ENCODE assay signal across 10 cellular contexts in genomic region chr3:170178631-170179030, GRCh38. TPM values are rescaled to one million over a fixed set of nuclear protein-coding genes. Genes with fewer than 3 reads are reported as not detected.
A peak's percentile ranks its signal among the peaks of the same experiment; 100 is the strongest.
DNase-seq lines count a peak whose midpoint lies in the region; ATAC-seq and TF ChIP-seq lines count a peak whose summit lies in the region.
"Had no signal": no experiment of that assay in that cellular context is flagged by ENCODE, and none has a peak within 500 bp of the region (broad histone marks: within the 10 kb centered on the region; RNA-seq: fewer than 3 reads in every experiment).

No MANE protein-coding gene starts in this region.

- H3K79me2 ChIP-seq in neural progenitor cell (ENCODE audit: low read depth) (peaks cover 65% of the 10 kb centered on the region), GM23338 (replicated peaks; ENCODE audit: insufficient read depth) (peaks cover 44% of the 10 kb centered on the region)

- H3F3A ChIP-seq in neural progenitor cell (ENCODE audit: low read depth) (no peaks in the 10 kb centered on the region), GM23338 (replicated peaks; ENCODE audit: low read depth) (no peaks in the 10 kb centered on the region)

- H3K9me2 ChIP-seq in GM23338 (ENCODE audit: insufficient read depth), result no peaks in the 10 kb centered on the region

- CTCF ChIA-PET in CD4-positive, alpha-beta T cell (lab: Charles Lee), result interaction anchor here (0.7 to 1.8 kb wide), 3 partner anchors 11 to 26 kb away, joined by 3 to 6 read pairs (median 4); no protein-coding TSS in a partner anchor

- ATAC-seq in CD4-positive, alpha-beta T cell (ENCODE audit: poor library complexity), result peak; percentile 63
- peak; percentile 30 for ATAC-seq in HG02981 (IDR thresholded peaks at IDR 0.05; ENCODE audit: unreplicated experiment)
- no peak for ATAC-seq in GM23338
- ATAC-seq: left ventricle myocardium superior had no signal

- H3K36me3 Mint-ChIP-seq in CD4-positive, alpha-beta T cell (ENCODE audit: low read depth), result peaks cover 72% of the 10 kb centered on the region
- peaks cover 68% of the 10 kb centered on the region for H3K36me3 Mint-ChIP-seq in activated T-cell treated with anti-CD3 and anti-CD28 coated beads, Interleukin-2, amount 50 U/mL, for 24 hours (ENCODE audit: low read depth)
- H3K36me3 Mint-ChIP-seq in neural progenitor cell, result peaks cover 24% of the 10 kb centered on the region
- peaks cover 35% of the 10 kb centered on the region for H3K36me3 Mint-ChIP-seq in GM23338 (ENCODE audit: low read depth)

- H2AFZ ChIP-seq in neural progenitor cell (replicated peaks) (no peak overlapping the region), GM23338 (no peak overlapping the region)

- DNase-seq in CD4-positive, alpha-beta T cell, result peak; percentile 23 to 63 (median 42)
- DNase-seq in activated T-cell treated with anti-CD3 and anti-CD28 coated beads, Interleukin-2, amount 50 U/mL, for 24 hours, result no peak
- DNase-seq in neural progenitor cell (ENCODE audit: low spot score) (no peak), NCI-H748 treated with DMSO at 0.1 percent for 48 hours (lab: John Stamatoyannopoulos, UW) (no peak), GM23338 (ENCODE audit: low spot score) (no peak), substantia nigra (lab: John Stamatoyannopoulos, UW) (no peak), NCI-H1694 (lab: John Stamatoyannopoulos, UW) (no peak)
- DNase-seq: DMS153, left ventricle myocardium superior had no signal

- H3K9ac ChIP-seq in neural progenitor cell, result no peak overlapping the region

- no peaks in the 10 kb centered on the region for H3K9me3 ChIP-seq in CD4-positive, alpha-beta T cell (ENCODE audit: control insufficient read depth, low read length)
- no peaks in the 10 kb centered on the region for H3K9me3 ChIP-seq in neural progenitor cell (ENCODE audit: low read depth)

- peaks cover 24% of the 10 kb centered on the region for H3K4me1 ChIP-seq in neural progenitor cell
- H3K4me1 ChIP-seq in GM23338 (ENCODE audit: insufficient read depth), result peaks cover 12% of the 10 kb centered on the region

- POLR2A ChIA-PET in CD4-positive, alpha-beta T cell (lab: Charles Lee), result interaction anchor here (0.6 to 4.1 kb wide), 9 partner anchors 8 to 406 kb away, joined by 3 to 43 read pairs (median 7); partner anchors contain the start of genes MYNN, PRKCI and SEC62

- peak overlapping the region; percentile 39 for H3K27ac ChIP-seq in CD4-positive, alpha-beta T cell (ENCODE audit: low read depth, low read length)
- H3K27ac ChIP-seq in neural progenitor cell (no peak overlapping the region), GM23338 (ENCODE audit: low read depth) (no peak overlapping the region), substantia nigra (ENCODE audit: low read depth, low read length, poor library complexity, severe bottlenecking) (no peak overlapping the region)

- no peak for TF ChIP-seq CTCF in CD4-positive, alpha-beta T cell (IDR thresholded peaks at IDR 0.05)
- TF ChIP-seq CTCF in neural progenitor cell (IDR thresholded peaks at IDR 0.05), result no peak
- TF ChIP-seq CTCF in GM23338 (conservative IDR thresholded peaks at IDR 0.05; ENCODE audit: low read depth in 2 of 2), result no peak

- peaks cover 12% of the 10 kb centered on the region for H3K36me3 ChIP-seq in neural progenitor cell
- peaks cover 17% of the 10 kb centered on the region for H3K36me3 ChIP-seq in GM23338 (ENCODE audit: insufficient read depth)

- H3K9me3 Mint-ChIP-seq in CD4-positive, alpha-beta T cell, result no peaks in the 10 kb centered on the region
- H3K9me3 Mint-ChIP-seq in activated T-cell treated with anti-CD3 and anti-CD28 coated beads, Interleukin-2, amount 50 U/mL, for 24 hours, result no peaks in the 10 kb centered on the region
- H3K9me3 Mint-ChIP-seq in neural progenitor cell (no peaks in the 10 kb centered on the region), GM23338 (no peaks in the 10 kb centered on the region)

- peak overlapping the region; percentile 100 for H3K27ac Mint-ChIP-seq in CD4-positive, alpha-beta T cell
- peak overlapping the region; percentile 66 for H3K27ac Mint-ChIP-seq in activated T-cell treated with anti-CD3 and anti-CD28 coated beads, Interleukin-2, amount 50 U/mL, for 24 hours
- H3K27ac Mint-ChIP-seq in neural progenitor cell, result peak overlapping the region; percentile 7
- H3K27ac Mint-ChIP-seq in GM23338, result no peak overlapping the region

- peak overlapping the region; percentile 79 for H3K4me3 Mint-ChIP-seq in CD4-positive, alpha-beta T cell
- H3K4me3 Mint-ChIP-seq in activated T-cell treated with anti-CD3 and anti-CD28 coated beads, Interleukin-2, amount 50 U/mL, for 24 hours, result peak overlapping the region; percentile 60
- H3K4me3 Mint-ChIP-seq in neural progenitor cell (peak overlapping the region; percentile 8), GM23338 (no peak overlapping the region)

- H3K4me3 ChIP-seq in neural progenitor cell (no peak overlapping the region), GM23338 (no peak overlapping the region)

- H3K4me2 ChIP-seq in neural progenitor cell (peak overlapping the region; percentile 87), GM23338 (no peak overlapping the region)

- H3K4me1 Mint-ChIP-seq in CD4-positive, alpha-beta T cell (ENCODE audit: low read depth), result peaks cover 55% of the 10 kb centered on the region
- H3K4me1 Mint-ChIP-seq in activated T-cell treated with anti-CD3 and anti-CD28 coated beads, Interleukin-2, amount 50 U/mL, for 24 hours (ENCODE audit: low read depth), result peaks cover 38% of the 10 kb centered on the region
- peaks cover 22% of the 10 kb centered on the region for H3K4me1 Mint-ChIP-seq in neural progenitor cell
- H3K4me1 Mint-ChIP-seq in GM23338, result peaks cover 12% of the 10 kb centered on the region

- peaks cover 8% of the 10 kb centered on the region for H4K20me1 ChIP-seq in neural progenitor cell (ENCODE audit: low read depth)
- no peaks in the 10 kb centered on the region for H4K20me1 ChIP-seq in GM23338 (replicated peaks; ENCODE audit: insufficient read depth)

- no peaks in the 10 kb centered on the region for H3K27me3 Mint-ChIP-seq in CD4-positive, alpha-beta T cell
- H3K27me3 Mint-ChIP-seq in activated T-cell treated with anti-CD3 and anti-CD28 coated beads, Interleukin-2, amount 50 U/mL, for 24 hours, result no peaks in the 10 kb centered on the region
- H3K27me3 Mint-ChIP-seq in neural progenitor cell (ENCODE audit: insufficient read depth, low read depth) (peaks cover 6% of the 10 kb centered on the region), GM23338 (ENCODE audit: insufficient read depth, low read depth, poor library complexity) (peaks cover 3% of the 10 kb centered on the region)

- H3K27me3 ChIP-seq in CD4-positive, alpha-beta T cell (ENCODE audit: control insufficient read depth, insufficient read depth, low read length), result no peaks in the 10 kb centered on the region
- H3K27me3 ChIP-seq in neural progenitor cell, result no peaks in the 10 kb centered on the region
- H3K27me3 ChIP-seq in GM23338 (ENCODE audit: insufficient read depth), result no peaks in the 10 kb centered on the region

- intact Hi-C loops in CD4-positive, alpha-beta T cell (cut with DNase I, micrococcal nuclease), result loop anchor here (5.0 to 10.0 kb wide), 2 partner anchors 144 to 211 kb away; partner anchors contain the start of genes GPR160 (in 1 of the 2) and SEC62 (in 1 of the 2)

TF ChIP-seq in GM23338, 12 proteins besides CTCF, POLR2A, EP300 and RAD21:
- TF ChIP-seq EZH2 (IDR thresholded peaks at IDR 0.05; ENCODE audit: low read depth, unreplicated experiment), result no peak
- no peak for TF ChIP-seq EZH2phosphoT487 (IDR thresholded peaks at IDR 0.05; ENCODE audit: unreplicated experiment)
- no peak for TF ChIP-seq ZNF114 (CRISPR knock-in tag; IDR thresholded peaks at IDR 0.05)
- TF ChIP-seq JUNB (IDR thresholded peaks at IDR 0.05; ENCODE audit: unreplicated experiment), result no peak
- TF ChIP-seq, protein P1, sequence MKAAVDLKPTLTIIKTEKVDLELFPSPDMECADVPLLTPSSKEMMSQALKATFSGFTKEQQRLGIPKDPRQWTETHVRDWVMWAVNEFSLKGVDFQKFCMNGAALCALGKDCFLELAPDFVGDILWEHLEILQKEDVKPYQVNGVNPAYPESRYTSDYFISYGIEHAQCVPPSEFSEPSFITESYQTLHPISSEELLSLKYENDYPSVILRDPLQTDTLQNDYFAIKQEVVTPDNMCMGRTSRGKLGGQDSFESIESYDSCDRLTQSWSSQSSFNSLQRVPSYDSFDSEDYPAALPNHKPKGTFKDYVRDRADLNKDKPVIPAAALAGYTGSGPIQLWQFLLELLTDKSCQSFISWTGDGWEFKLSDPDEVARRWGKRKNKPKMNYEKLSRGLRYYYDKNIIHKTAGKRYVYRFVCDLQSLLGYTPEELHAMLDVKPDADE (IDR thresholded peaks at IDR 0.05), result no peak
- no peak for TF ChIP-seq POLR2AphosphoS5 (IDR thresholded peaks at IDR 0.05; ENCODE audit: low read depth)

RNA-seq across cellular contexts. Expression of gene PHC3, which starts 2.9 kb away (rescaled TPM):
- 100 to 1,000 TPM; 143 to 150 TPM for total RNA-seq in CD4-positive, alpha-beta T cell
- 27.3 and 28.4 TPM in 2 replicates for total RNA-seq in neural progenitor cell (ENCODE audit: low replicate concordance)
- total RNA-seq in GM23338 (2014; rRNA removed; shearing (Covaris generic)), result 22.6 and 23.9 TPM in 2 replicates
- 65.6 and 83.5 TPM in 2 replicates for polyA plus RNA-seq in GM23338 (2016; fragmentation: Nextera tagmentation; extraction: Ambion mirVana)

RNA-seq across cellular contexts. Expression of gene PRKCI, which starts 43.6 kb away (rescaled TPM):
- 10 to 100 TPM; 16.4 to 18.0 TPM for total RNA-seq in CD4-positive, alpha-beta T cell
- 67.4 and 87.8 TPM in 2 replicates for total RNA-seq in neural progenitor cell (ENCODE audit: low replicate concordance)
- total RNA-seq in GM23338 (2014; rRNA removed; shearing (Covaris generic)), result 119 and 124 TPM in 2 replicates
- 47.5 and 58.0 TPM in 2 replicates for polyA plus RNA-seq in GM23338 (2016; fragmentation: Nextera tagmentation; extraction: Ambion mirVana)

Comparison
In these comparisons a context has a peak if more than half of its experiments do, and no peak if none do; other contexts are left out.
1. DNase-seq: peak in CD4-positive, alpha-beta T cell (10 of 10); none in activated T-cell treated with anti-CD3 and anti-CD28 coated beads, Interleukin-2, amount 50 U/mL, for 24 hours (single experiment), neural progenitor cell (single experiment), NCI-H748 treated with DMSO at 0.1 percent for 48 hours (single experiment), GM23338 (single experiment), substantia nigra (0 of 49) and NCI-H1694 (single experiment).